Comparison of ENCODE assay signal across 1 cellular context in the genomic region with DNA sequence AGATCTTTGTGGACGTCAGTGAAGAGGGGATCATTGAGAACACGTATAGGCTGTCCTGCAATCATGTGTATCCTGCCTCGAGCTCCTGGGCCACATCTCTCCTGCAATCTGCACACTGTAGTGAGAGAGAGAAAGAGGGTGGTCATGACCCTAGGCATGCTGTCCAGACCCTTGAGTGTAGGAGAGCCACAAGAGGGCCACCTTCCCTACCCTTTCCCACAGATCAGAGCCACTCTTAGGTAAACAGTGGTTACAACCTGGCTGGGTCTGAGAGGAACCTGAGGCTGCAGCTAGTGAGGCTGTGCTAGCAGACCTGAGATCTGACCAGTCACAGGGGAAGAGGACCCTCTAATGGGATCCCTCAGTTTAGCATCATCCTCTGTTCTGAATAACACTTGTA.
TF ChIP-seq lines count a peak whose summit lies in the region.

No MANE protein-coding gene starts in this region.

TF ChIP-seq in HCT116, 20 proteins besides CTCF, POLR2A, EP300 and RAD21 (continued from another document):
- TF ChIP-seq, protein P1, sequence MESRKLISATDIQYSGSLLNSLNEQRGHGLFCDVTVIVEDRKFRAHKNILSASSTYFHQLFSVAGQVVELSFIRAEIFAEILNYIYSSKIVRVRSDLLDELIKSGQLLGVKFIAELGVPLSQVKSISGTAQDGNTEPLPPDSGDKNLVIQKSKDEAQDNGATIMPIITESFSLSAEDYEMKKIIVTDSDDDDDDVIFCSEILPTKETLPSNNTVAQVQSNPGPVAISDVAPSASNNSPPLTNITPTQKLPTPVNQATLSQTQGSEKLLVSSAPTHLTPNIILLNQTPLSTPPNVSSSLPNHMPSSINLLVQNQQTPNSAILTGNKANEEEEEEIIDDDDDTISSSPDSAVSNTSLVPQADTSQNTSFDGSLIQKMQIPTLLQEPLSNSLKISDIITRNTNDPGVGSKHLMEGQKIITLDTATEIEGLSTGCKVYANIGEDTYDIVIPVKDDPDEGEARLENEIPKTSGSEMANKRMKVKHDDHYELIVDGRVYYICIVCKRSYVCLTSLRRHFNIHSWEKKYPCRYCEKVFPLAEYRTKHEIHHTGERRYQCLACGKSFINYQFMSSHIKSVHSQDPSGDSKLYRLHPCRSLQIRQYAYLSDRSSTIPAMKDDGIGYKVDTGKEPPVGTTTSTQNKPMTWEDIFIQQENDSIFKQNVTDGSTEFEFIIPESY (IDR thresholded peaks at IDR 0.05; ENCODE audit: extremely low read depth, insufficient replicate concordance, low read length) = no peak
- TF ChIP-seq SP1 (IDR thresholded peaks at IDR 0.05; ENCODE audit: low read depth) (no peak), ZNF274 (IDR thresholded peaks at IDR 0.05; ENCODE audit: low read depth, low read length) (no peak), SIN3A (IDR thresholded peaks at IDR 0.05; ENCODE audit: low read depth) (no peak), ELF1 (IDR thresholded peaks at IDR 0.05; ENCODE audit: borderline replicate concordance, low read depth) (no peak), ZFX (IDR thresholded peaks at IDR 0.05) (no peak), CEBPB (IDR thresholded peaks at IDR 0.05; ENCODE audit: low read depth) (no peak), CBX3 (IDR thresholded peaks at IDR 0.05; ENCODE audit: low read depth) (no peak), SRF (IDR thresholded peaks at IDR 0.05; ENCODE audit: low read depth) (no peak)
- TF ChIP-seq, protein P2, sequence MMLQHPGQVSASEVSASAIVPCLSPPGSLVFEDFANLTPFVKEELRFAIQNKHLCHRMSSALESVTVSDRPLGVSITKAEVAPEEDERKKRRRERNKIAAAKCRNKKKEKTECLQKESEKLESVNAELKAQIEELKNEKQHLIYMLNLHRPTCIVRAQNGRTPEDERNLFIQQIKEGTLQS (IDR thresholded peaks at IDR 0.05) = no peak
